In the genomic region with DNA sequence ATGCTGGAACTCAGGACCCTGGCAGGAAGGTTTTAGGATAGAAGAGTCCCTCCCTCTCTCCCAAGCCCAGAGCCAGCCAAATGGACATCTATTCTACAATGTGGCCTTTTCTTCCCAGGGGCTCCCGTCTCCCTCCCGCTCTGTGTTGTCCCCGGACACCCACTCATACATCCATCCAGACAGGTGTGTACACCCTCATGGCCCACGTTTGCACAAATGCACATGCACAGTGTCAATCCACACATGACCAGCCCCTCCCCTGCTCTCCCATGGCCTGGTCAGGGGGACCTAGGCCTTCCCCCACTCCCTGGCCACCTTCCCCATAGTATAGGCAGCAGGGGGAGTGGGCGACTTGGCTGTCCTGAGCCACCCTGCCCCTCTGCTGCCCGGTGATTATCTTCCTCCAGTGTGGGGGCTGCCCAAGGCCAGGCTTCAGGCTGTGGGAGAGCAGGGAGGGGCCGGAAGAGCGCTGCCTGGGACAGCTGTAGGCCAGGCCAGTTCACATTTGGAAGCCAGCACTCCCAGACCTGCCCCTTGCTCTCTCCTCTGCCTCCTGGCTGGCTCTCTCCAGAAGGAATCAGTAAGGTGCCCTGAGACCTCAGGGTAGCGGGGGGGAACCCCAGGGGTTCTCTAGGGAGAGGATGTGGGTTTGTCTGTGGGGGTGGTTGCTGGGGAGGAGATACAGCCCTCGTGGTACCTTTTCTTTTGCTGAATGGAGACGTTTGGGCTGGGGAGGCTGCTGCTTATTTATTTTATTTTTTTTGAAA, we compare ENCODE assay signal across 1 cellular context.
TF ChIP-seq lines count a peak whose summit lies in the region.

No MANE protein-coding gene starts in this region.

TF ChIP-seq in GM12878, 131 proteins besides CTCF, POLR2A, EP300 and RAD21 (continued from another document):
- TF ChIP-seq, protein P1, sequence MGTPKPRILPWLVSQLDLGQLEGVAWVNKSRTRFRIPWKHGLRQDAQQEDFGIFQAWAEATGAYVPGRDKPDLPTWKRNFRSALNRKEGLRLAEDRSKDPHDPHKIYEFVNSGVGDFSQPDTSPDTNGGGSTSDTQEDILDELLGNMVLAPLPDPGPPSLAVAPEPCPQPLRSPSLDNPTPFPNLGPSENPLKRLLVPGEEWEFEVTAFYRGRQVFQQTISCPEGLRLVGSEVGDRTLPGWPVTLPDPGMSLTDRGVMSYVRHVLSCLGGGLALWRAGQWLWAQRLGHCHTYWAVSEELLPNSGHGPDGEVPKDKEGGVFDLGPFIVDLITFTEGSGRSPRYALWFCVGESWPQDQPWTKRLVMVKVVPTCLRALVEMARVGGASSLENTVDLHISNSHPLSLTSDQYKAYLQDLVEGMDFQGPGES (IDR thresholded peaks at IDR 0.05), result no peak
- no peak for TF ChIP-seq ZNF217 (IDR thresholded peaks at IDR 0.05)
